ENCODE assay signal across 8 cellular contexts in the genomic region with DNA sequence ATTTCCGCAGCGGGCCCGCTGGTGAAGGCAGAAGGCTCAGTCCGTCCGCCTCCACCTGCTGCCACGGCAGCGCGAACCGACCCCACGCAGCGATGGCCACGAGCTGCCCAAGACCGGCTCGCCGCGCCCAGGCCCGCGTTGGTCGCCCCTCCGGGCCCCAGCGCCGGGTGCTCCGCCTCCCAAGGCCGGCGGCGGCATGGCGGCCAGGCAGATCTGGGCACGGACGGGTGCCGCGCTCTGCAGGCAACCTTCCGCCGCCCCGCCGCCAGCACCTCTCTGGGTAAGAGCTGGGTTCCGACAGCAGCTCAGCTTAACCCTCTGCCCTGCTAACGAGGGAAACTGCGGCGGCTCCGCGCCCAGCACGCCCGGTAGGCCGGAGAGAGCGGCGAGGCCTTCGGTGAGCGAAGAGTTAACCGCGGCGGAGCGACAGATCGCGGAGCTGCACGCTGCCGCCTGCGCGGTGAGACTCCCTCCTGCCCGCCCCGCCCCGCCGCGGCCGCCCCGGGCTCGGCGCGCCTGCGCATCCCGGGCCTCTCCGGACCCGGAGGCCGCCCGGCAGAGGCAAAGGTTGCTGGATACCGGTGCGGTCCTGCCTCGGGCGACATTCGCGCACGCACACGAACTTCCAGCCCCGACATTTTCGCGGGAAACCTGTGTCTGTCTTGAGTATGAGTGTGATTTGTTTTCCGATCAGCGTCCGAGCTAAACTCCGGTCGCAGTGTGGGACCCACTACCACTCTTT. TPM values are rescaled to one million over a fixed set of nuclear protein-coding genes. Genes with fewer than 3 reads are reported as not detected.
DNase-seq lines count a peak whose midpoint lies in the region; FAIRE-seq and TF ChIP-seq lines count a peak whose summit lies in the region.

A gene (plus strand): TSS at position 177 of the 742 bp plus-strand sequence. CDS start 20 bp downstream, at position 197.

- FAIRE-seq in frontal cortex (lab: Jason Lieb, UNC): no peak

- no peaks in the 10 kb centered on the region for H3K36me3 ChIP-seq in suprapubic skin

- peaks cover 41% of the 10 kb centered on the region for H3K27me3 ChIP-seq in suprapubic skin

- no peak for TF ChIP-seq CTCF in suprapubic skin (IDR thresholded peaks at IDR 0.05)

- 0% methylated on average over 7 of the region's 90 CpGs for WGBS in suprapubic skin

- no peak for TF ChIP-seq POLR2A in suprapubic skin (IDR thresholded peaks at IDR 0.05)

- peak; percentile 88 for DNase-seq in ELR (ENCODE audit: low read depth)
- DNase-seq in H4 (ENCODE audit: low spot score): peak; percentile 77
- peak; percentile 86 for DNase-seq in LHCN-M2 (ENCODE audit: low read depth)
- peak; percentile 44 for DNase-seq in SHP77 treated with DMSO at 0.1 percent for 48 hours (lab: John Stamatoyannopoulos, UW)
- peak; percentile 37 to 60 (median 48) for DNase-seq in activated naive CD4-positive, alpha-beta T cell (lab: John Stamatoyannopoulos, UW)
- peak; percentile 92 to 94 for DNase-seq in frontal cortex (ENCODE audit: low spot score in 2 of 2)
- peak; percentile 90 for DNase-seq in occipital lobe (lab: John Stamatoyannopoulos, UW)
- peak; percentile 83 to 84 for DNase-seq in suprapubic skin (ENCODE audit: low spot score in 2 of 2)

- H3K9me3 ChIP-seq in suprapubic skin: no peaks in the 10 kb centered on the region

- peaks cover 15% of the 10 kb centered on the region for H3K4me1 ChIP-seq in suprapubic skin

- H3K27ac ChIP-seq in suprapubic skin: peak within 1 kb of the TSS; percentile 77

- TF ChIP-seq EP300 in suprapubic skin (IDR thresholded peaks at IDR 0.05): no peak

- H3K4me3 ChIP-seq in suprapubic skin: peak within 1 kb of the TSS; percentile 65

RNA-seq across cellular contexts. Expression of the gene that starts here (rescaled TPM):
- 3.3 and 8.6 TPM in 2 replicates for total RNA-seq in H4 (2014; rRNA removed; shearing (Covaris generic))
- total RNA-seq in LHCN-M2 (2014; rRNA removed): 11.1 and 12.7 TPM in 2 replicates
- polyA plus RNA-seq in LHCN-M2 (2012): 10.4 TPM
- 2.4 TPM for total RNA-seq in frontal cortex
- total RNA-seq in occipital lobe: not detected
- total RNA-seq in suprapubic skin: 10 to 100 TPM in 2 of 4 donors, 1 to 10 TPM in 1, not detected in 1; 1.3 to 11.8 (median 10.3) TPM

Comparison
In these comparisons a context has a peak if more than half of its experiments do, and no peak if none do; other contexts are left out.
1. Peak in every context shown above with its lines: DNase-seq, H3K4me3 ChIP-seq and H3K27ac ChIP-seq.
2. Peak in DNase-seq in occipital lobe; RNA of the gene not detected or under 1 TPM.